ENCODE assay signal across 8 cellular contexts in genomic region chr9:11506980-11507379, GRCh38.
"Had no signal": no experiment of that assay in that cellular context is flagged by ENCODE, and none has a peak within 500 bp of the region (broad histone marks: within the 10 kb centered on the region; RNA-seq: fewer than 3 reads in every experiment).

No MANE protein-coding gene starts in this region.

- ATAC-seq: GM23338, HCT116 had no signal

- H3K27ac Mint-ChIP-seq: GM23338, H9, HFFc6 had no signal

- DNase-seq: GM23248, GOT3, H7, H9, HCEC 1CT, HFFc6 had no signal

- H3K4me3 Mint-ChIP-seq: GM23338, H9, HFFc6 had no signal
